Comparison of ENCODE assay signal across 8 cellular contexts in genomic region chr1:67687649-67688048, GRCh38. TPM values are rescaled to one million over a fixed set of nuclear protein-coding genes. Genes with fewer than 3 reads are reported as not detected.
DNase-seq lines count a peak whose midpoint lies in the region; ATAC-seq and TF ChIP-seq lines count a peak whose summit lies in the region.

No MANE protein-coding gene starts in this region.

- intact Hi-C loops in activated CD4-positive, alpha-beta T cell treated with anti-CD3 and anti-CD28 coated beads, Interleukin-2, amount 10 ng/mL, durations not matched to agents 24 days and 14 days (cut with micrococcal nuclease) = loop anchor here (5.0 to 10.0 kb wide), 5 partner anchors 383 to 1413 kb away; partner anchors contain the start of genes IL12RB2 and SLC35D1
- intact Hi-C loops in spleen (cut with DNase I; ENCODE audit: low total_unique reads) = loop anchor here (10.0 kb wide), 1 partner anchor 67 kb away; no protein-coding TSS in a partner anchor

- TF ChIP-seq CTCF in epithelial cell of esophagus (IDR thresholded peaks at IDR 0.05; ENCODE audit: insufficient read depth, low read depth, low read length, missing control alignments) (no peak), spleen (IDR thresholded peaks at IDR 0.05 in 8 of 11, conservative IDR thresholded peaks at IDR 0.05 in 3 of 11) (no peak)

- H3K27me3 ChIP-seq in spleen (replicated peaks in 1 of 7) = no peaks in the 10 kb centered on the region

- no peak for DNase-seq in activated CD4-positive, alpha-beta T cell treated with anti-CD3 and anti-CD28 coated beads, Interleukin-2, amount 10 ng/mL, durations not matched to agents 24 days and 14 days
- DNase-seq in activated CD4-positive, alpha-beta T cell treated with anti-CD3 and anti-CD28 coated beads, Interleukin-2, amount 50 U/mL, for 48 hours = no peak
- DNase-seq in RKO (ENCODE audit: low spot score) (peak; percentile 90), epithelial cell of esophagus (ENCODE audit: low read depth) (peak; percentile 41), spleen (no peak), DMS114 treated with DMSO at 0.1 percent for 48 hours (lab: John Stamatoyannopoulos, UW; ENCODE audit: unreplicated experiment) (no peak)
- no peak for DNase-seq in activated CD8-positive, alpha-beta memory T cell treated with anti-CD3 and anti-CD28 coated beads, Interleukin-2, amount 50 U/mL, for 4 hours

- H3K36me3 ChIP-seq in spleen = peaks cover 0 to 29% (median 9%) of the 10 kb centered on the region in 6 donors

- no peak for TF ChIP-seq POLR2A in spleen (IDR thresholded peaks at IDR 0.05)

- no peak for ATAC-seq in GM21619 (IDR thresholded peaks at IDR 0.05; ENCODE audit: unreplicated experiment)

- H3K4me1 ChIP-seq in spleen = peaks cover 7 to 60% (median 42%) of the 10 kb centered on the region in 6 donors

- peak overlapping the region; percentile 79 for H3K4me3 ChIP-seq in epithelial cell of esophagus (ENCODE audit: low read length)
- H3K4me3 ChIP-seq in spleen = peak overlapping the region in 4 of 8 donors; percentile 92 to 97 (median 94)

- H3K4me1 Mint-ChIP-seq in activated CD4-positive, alpha-beta T cell treated with anti-CD3 and anti-CD28 coated beads, Interleukin-2, amount 10 ng/mL, durations not matched to agents 24 days and 14 days = peaks cover 36% of the 10 kb centered on the region

- H3K27ac Mint-ChIP-seq in activated CD4-positive, alpha-beta T cell treated with anti-CD3 and anti-CD28 coated beads, Interleukin-2, amount 10 ng/mL, durations not matched to agents 24 days and 14 days = no peak overlapping the region

- no peaks in the 10 kb centered on the region for H3K27me3 Mint-ChIP-seq in activated CD4-positive, alpha-beta T cell treated with anti-CD3 and anti-CD28 coated beads, Interleukin-2, amount 10 ng/mL, durations not matched to agents 24 days and 14 days

- H3K9me3 ChIP-seq in spleen = no peaks in the 10 kb centered on the region

- H3K36me3 Mint-ChIP-seq in activated CD4-positive, alpha-beta T cell treated with anti-CD3 and anti-CD28 coated beads, Interleukin-2, amount 10 ng/mL, durations not matched to agents 24 days and 14 days (ENCODE audit: low read depth) = peaks cover 31% of the 10 kb centered on the region

- WGBS in spleen, 5 donors = 51 to 80% (median 69%) methylated on average over 4 of the region's 4 CpGs

- peak overlapping the region in 6 of 8 donors; percentile 85 to 97 (median 94) for H3K27ac ChIP-seq in spleen

- no peaks in the 10 kb centered on the region for H3K9me3 Mint-ChIP-seq in activated CD4-positive, alpha-beta T cell treated with anti-CD3 and anti-CD28 coated beads, Interleukin-2, amount 10 ng/mL, durations not matched to agents 24 days and 14 days

- H3K4me3 Mint-ChIP-seq in activated CD4-positive, alpha-beta T cell treated with anti-CD3 and anti-CD28 coated beads, Interleukin-2, amount 10 ng/mL, durations not matched to agents 24 days and 14 days = peak overlapping the region; percentile 62

RNA-seq across cellular contexts. Expression of gene GADD45A, which starts 2.6 kb away (rescaled TPM):
- 33.4 and 36.7 TPM in 2 replicates for total RNA-seq in activated CD4-positive, alpha-beta T cell treated with anti-CD3 and anti-CD28 coated beads, Interleukin-2, amount 10 ng/mL, durations not matched to agents 24 days and 14 days
- 10 to 100 TPM; 19.7 to 63.7 (median 31.7) TPM for total RNA-seq in spleen
- 10 to 100 TPM; 17.5 to 19.9 (median 18.9) TPM for polyA plus RNA-seq in spleen

Comparison
In these comparisons a context has a peak if more than half of its experiments do, and no peak if none do; other contexts are left out.
1. DNase-seq: peak in RKO (single experiment) and epithelial cell of esophagus (single experiment); none in activated CD4-positive, alpha-beta T cell treated with anti-CD3 and anti-CD28 coated beads, Interleukin-2, amount 10 ng/mL, durations not matched to agents 24 days and 14 days (single experiment), activated CD4-positive, alpha-beta T cell treated with anti-CD3 and anti-CD28 coated beads, Interleukin-2, amount 50 U/mL, for 48 hours (0 of 2), spleen (single experiment), DMS114 treated with DMSO at 0.1 percent for 48 hours (single experiment) and activated CD8-positive, alpha-beta memory T cell treated with anti-CD3 and anti-CD28 coated beads, Interleukin-2, amount 50 U/mL, for 4 hours (single experiment).